1 cellular context compared by ENCODE assay signal in the genomic region with DNA sequence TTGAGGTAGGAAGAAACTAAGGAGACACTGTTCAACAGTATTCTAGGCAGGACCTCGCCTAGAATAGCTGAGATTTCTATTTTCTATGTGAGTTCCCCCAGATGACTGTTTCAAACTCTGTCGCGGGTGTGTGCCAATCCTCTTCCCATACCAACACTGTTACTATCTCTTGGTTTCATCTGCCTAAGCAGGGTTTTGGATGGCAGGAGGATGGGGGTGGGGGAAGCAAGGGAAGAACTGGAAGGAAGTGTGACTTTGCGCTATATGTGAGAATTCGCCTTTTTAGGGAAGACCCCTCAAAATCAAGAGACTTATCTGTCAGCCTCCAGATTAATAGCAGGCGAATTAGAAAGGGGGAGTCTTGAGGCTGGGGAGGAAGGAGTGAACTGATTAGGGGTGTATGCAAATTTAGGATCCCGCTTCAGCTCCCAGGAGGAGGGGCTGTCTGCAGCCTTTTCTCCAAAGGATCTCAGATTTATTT.
TF ChIP-seq lines count a peak whose summit lies in the region.

No MANE protein-coding gene starts in this region.

TF ChIP-seq in HEK293, 187 proteins besides CTCF, POLR2A, EP300 and RAD21 (continued from another document):
- TF ChIP-seq ZNF24 (tag by site-specific recombination; IDR thresholded peaks at IDR 0.05) = no peak
